In the genomic region with DNA sequence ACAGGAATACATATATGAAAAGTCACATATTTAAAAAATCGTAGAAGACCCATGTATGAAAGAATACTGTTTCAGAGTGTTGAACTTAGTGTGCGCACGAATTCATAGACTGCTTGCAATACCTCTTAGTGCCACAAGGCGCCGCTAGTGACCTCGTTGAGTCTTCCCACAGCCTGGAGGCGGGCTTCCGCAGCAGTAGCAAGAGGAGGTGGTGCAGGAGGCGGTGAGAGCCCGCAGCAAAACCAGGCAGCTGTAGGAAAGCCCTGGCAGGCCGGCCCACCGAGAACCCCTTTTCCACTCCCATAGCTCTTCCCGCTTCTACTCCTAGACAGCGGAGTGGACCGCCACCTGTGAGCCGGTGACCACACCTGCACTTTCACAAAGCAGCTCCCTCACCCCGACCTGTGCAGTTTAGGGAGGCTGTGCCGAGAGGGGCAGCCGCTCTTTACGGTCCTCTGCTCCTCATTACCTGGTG, we compare ENCODE assay signal across 8 cellular contexts. TPM values are rescaled to one million over a fixed set of nuclear protein-coding genes. Genes with fewer than 3 reads are reported as not detected.
DNase-seq lines count a peak whose midpoint lies in the region; ATAC-seq and TF ChIP-seq lines count a peak whose summit lies in the region.

No MANE protein-coding gene starts in this region.

- ATAC-seq in GM19395 (IDR thresholded peaks at IDR 0.05; ENCODE audit: unreplicated experiment) = peak; percentile 94
- peak; percentile 92 for ATAC-seq in HG03520 (IDR thresholded peaks at IDR 0.05; ENCODE audit: unreplicated experiment)
- ATAC-seq in Panc1 = peak; percentile 91
- ATAC-seq in activated T-cell treated with anti-CD3 and anti-CD28 coated beads, Interleukin-2, amount 50 U/mL, for 4 hours = peak; percentile 87 to 89

- no peak overlapping the region for H3K27ac ChIP-seq in Panc1 (ENCODE audit: low read length)
- H3K27ac ChIP-seq in suprapubic skin = no peak overlapping the region

- no peak for TF ChIP-seq EP300 in suprapubic skin (IDR thresholded peaks at IDR 0.05)

- H3K4me1 ChIP-seq in Panc1 (ENCODE audit: control insufficient read depth, insufficient read depth, low read length) (no peaks in the 10 kb centered on the region), suprapubic skin (peaks cover 5% of the 10 kb centered on the region)

- H3K36me3 ChIP-seq in Panc1 (ENCODE audit: control insufficient read depth, insufficient read depth, low read length) = no peaks in the 10 kb centered on the region
- no peaks in the 10 kb centered on the region for H3K36me3 ChIP-seq in suprapubic skin

- H3K27me3 ChIP-seq in Panc1 (ENCODE audit: control insufficient read depth, insufficient read depth, low read length) = no peaks in the 10 kb centered on the region; the same call in 1 of the 2 replicates
- H3K27me3 ChIP-seq in suprapubic skin = peaks cover 7% of the 10 kb centered on the region

- intact Hi-C loops in Panc1 (cut with micrococcal nuclease; ENCODE audit: unreplicated experiment) = loop anchor here (2.0 to 10.0 kb wide), 2 partner anchors 625 to 1645 kb away; no protein-coding TSS in a partner anchor

- no peak for TF ChIP-seq POLR2A in suprapubic skin (IDR thresholded peaks at IDR 0.05)

- no peaks in the 10 kb centered on the region for H3K9me3 Mint-ChIP-seq in activated T-cell treated with anti-CD3 and anti-CD28 coated beads, Interleukin-2, amount 50 U/mL, for 4 hours

- CTCF ChIA-PET in Panc1 (lab: Charles Lee) = interaction anchor here (0.6 to 0.9 kb wide), 2 partner anchors 69 to 393 kb away, joined by 3 read pairs; a partner anchor contains a TSS

- H3K4me3 Mint-ChIP-seq in activated T-cell treated with anti-CD3 and anti-CD28 coated beads, Interleukin-2, amount 50 U/mL, for 4 hours = peak overlapping the region; percentile 21

- no peaks in the 10 kb centered on the region for H3K36me3 Mint-ChIP-seq in activated T-cell treated with anti-CD3 and anti-CD28 coated beads, Interleukin-2, amount 50 U/mL, for 4 hours (ENCODE audit: insufficient read depth)

- peak overlapping the region in 1 of 2 experiments; percentile 16; a peak in 1 of 4 replicates for H3K4me3 ChIP-seq in Panc1 (ENCODE audit: low read depth in 2 of 2, low read length in 2 of 2)
- peak overlapping the region; percentile 22 for H3K4me3 ChIP-seq in suprapubic skin

- peaks cover 19% of the 10 kb centered on the region for H3K27me3 Mint-ChIP-seq in activated T-cell treated with anti-CD3 and anti-CD28 coated beads, Interleukin-2, amount 50 U/mL, for 4 hours (ENCODE audit: low read depth)

- POLR2A ChIA-PET in Panc1 (lab: Charles Lee) = no interaction called here

- in situ Hi-C loops in Panc1 (cut with HindIII; ENCODE audit: low pct_unique_long_range_greater_than_20kb, low sequenced_read_pairs) = no loop called here

- DNase-seq in CMK (ENCODE audit: low read depth) (peak; percentile 76), Panc1 (ENCODE audit: low read depth, low spot score) (peak; percentile 39), fibroblast of the conjunctiva (ENCODE audit: low read depth) (peak; percentile 74), occipital lobe (lab: John Stamatoyannopoulos, UW) (peak; percentile 24), suprapubic skin (ENCODE audit: low spot score in 2 of 2) (peak; percentile 87 to 88)
- DNase-seq in activated T-cell treated with anti-CD3 and anti-CD28 coated beads, Interleukin-2, amount 50 U/mL, for 4 hours = peak; percentile 60

- H3K4me1 Mint-ChIP-seq in activated T-cell treated with anti-CD3 and anti-CD28 coated beads, Interleukin-2, amount 50 U/mL, for 4 hours (ENCODE audit: low read depth) = peaks cover 3% of the 10 kb centered on the region

- H3K9me3 ChIP-seq in Panc1 (ENCODE audit: control insufficient read depth, insufficient read depth, low read depth, low read length) (no peaks in the 10 kb centered on the region), suprapubic skin (no peaks in the 10 kb centered on the region)

- 5% methylated on average over 18 of the region's 20 CpGs for WGBS in suprapubic skin

- BruUV-seq in Panc1 (replicated peaks; lab: Mats Ljungman, UMichigan) = no TSS peak

- TF ChIP-seq CTCF in Panc1 (IDR thresholded peaks at IDR 0.05) = peak; percentile 96
- TF ChIP-seq CTCF in suprapubic skin (IDR thresholded peaks at IDR 0.05) = peak; percentile 87 to 91

RNA-seq across cellular contexts. Expression of a gene that starts 23.5 kb away (rescaled TPM):
- total RNA-seq in Panc1 (2021; ENCODE audit: unreplicated experiment) (0.74 TPM), occipital lobe (9.4 TPM), suprapubic skin (10 to 100 TPM in 1 of 4 donors, 1 to 10 TPM in 3; 2.1 to 12.7 (median 7.5) TPM)
- polyA plus RNA-seq in Panc1 (2012; ENCODE audit: insufficient read length) = 0.30 TPM
- under 1 TPM in 2 of 3 donors, not detected in 1; 0.26 to 0.27 TPM for total RNA-seq in activated T-cell treated with anti-CD3 and anti-CD28 coated beads, Interleukin-2, amount 50 U/mL, for 4 hours

Comparison
In these comparisons a context has a peak if more than half of its experiments do, and no peak if none do; other contexts are left out.
1. DNase-seq: peak in every context shown above with its lines; median percentile 88 in suprapubic skin; 76 in CMK; 74 in fibroblast of the conjunctiva; 60 in activated T-cell treated with anti-CD3 and anti-CD28 coated beads, Interleukin-2, amount 50 U/mL, for 4 hours; 39 in Panc1; 24 in occipital lobe.